Comparison of ENCODE assay signal across 10 cellular contexts in the genomic region with DNA sequence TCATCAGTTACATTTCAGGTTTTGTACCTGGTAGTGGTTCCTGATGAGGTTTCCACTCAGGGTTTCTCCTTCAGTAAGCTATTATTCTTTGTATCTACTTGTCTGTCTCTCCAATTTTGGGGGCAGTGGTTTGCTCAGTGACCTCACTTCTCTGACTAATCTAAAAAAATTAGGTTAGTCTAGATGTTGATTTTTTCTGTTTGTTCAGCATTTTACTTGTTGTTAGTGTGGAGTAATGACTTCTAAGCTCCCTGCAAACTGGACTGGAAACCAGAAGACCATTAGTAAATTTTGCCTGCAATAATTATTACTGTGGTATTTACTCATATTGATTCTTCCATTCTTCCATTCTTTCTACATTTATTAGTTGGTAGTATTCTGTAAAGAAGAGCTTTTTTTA.
"Had no signal": no experiment of that assay in that cellular context is flagged by ENCODE, and none has a peak within 500 bp of the region (broad histone marks: within the 10 kb centered on the region; RNA-seq: fewer than 3 reads in every experiment).

No MANE protein-coding gene starts in this region.

- H3K27ac Mint-ChIP-seq: HFFc6 had no signal

- ATAC-seq: HCT116 had no signal

- H3K4me3 ChIP-seq: HAP-1 had no signal

- H3K9ac ChIP-seq: KMS-11 had no signal

- H3K9me3 ChIP-seq: HAP-1 had no signal

- H3K36me3 ChIP-seq: HAP-1 had no signal

- FAIRE-seq: H54 had no signal

- H3K4me2 ChIP-seq: KMS-11 had no signal

- H3K4me1 ChIP-seq: HAP-1 had no signal

- H3K27ac ChIP-seq: HL-60, KMS-11 had no signal

- DNase-seq: GOT3, HFFc6, IMR-90, Karpas-422, KBM-7 had no signal

- H3K4me3 Mint-ChIP-seq: HFFc6 had no signal
